In genomic region chr10:86447422-86447821, GRCh38 we compare ENCODE assay signal across 14 cellular contexts.
DNase-seq lines count a peak whose midpoint lies in the region; ATAC-seq and TF ChIP-seq lines count a peak whose summit lies in the region.
"Had no signal": no experiment of that assay in that cellular context is flagged by ENCODE, and none has a peak within 500 bp of the region (broad histone marks: within the 10 kb centered on the region; RNA-seq: fewer than 3 reads in every experiment).

No MANE protein-coding gene starts in this region.

- H3K4me3 ChIP-seq in A673 (ENCODE audit: low read depth, low read length, poor library complexity, severe bottlenecking): no peak overlapping the region
- H3K4me3 ChIP-seq in CD4-positive, CD25-positive, alpha-beta regulatory T cell (ENCODE audit: low read depth, low read length): no peak overlapping the region
- H3K4me3 ChIP-seq in lower lobe of right lung: no peak overlapping the region
- no peak overlapping the region for H3K4me3 ChIP-seq in BE2C (ENCODE audit: low read depth, low read length)
- no peak overlapping the region for H3K4me3 ChIP-seq in heart left ventricle
- H3K4me3 ChIP-seq: SK-N-MC had no signal

- H3K27me3 ChIP-seq in A673 (replicated peaks; ENCODE audit: insufficient read depth, low read depth, low read length, poor library complexity) (no peaks in the 10 kb centered on the region), lower lobe of right lung (ENCODE audit: low read depth) (no peaks in the 10 kb centered on the region), BE2C (no peaks in the 10 kb centered on the region), heart left ventricle (no peaks in the 10 kb centered on the region)
- no peaks in the 10 kb centered on the region for H3K27me3 ChIP-seq in CD4-positive, CD25-positive, alpha-beta regulatory T cell (ENCODE audit: control insufficient read depth, insufficient read depth, low read length)

- H3K27ac Mint-ChIP-seq in CD4-positive, CD25-positive, alpha-beta regulatory T cell: peak overlapping the region; percentile 52 to 82 (median 76)
- peak overlapping the region; percentile 24 to 72 for H3K27ac Mint-ChIP-seq in T-cell

- TF ChIP-seq POLR2A in heart left ventricle (IDR thresholded peaks at IDR 0.05): no peak

- intact Hi-C loops in A673 (cut with micrococcal nuclease; ENCODE audit: unreplicated experiment): no loop called here
- intact Hi-C loops in lower lobe of right lung (cut with DNase I): no loop called here
- intact Hi-C loops in heart left ventricle (cut with DNase I): no loop called here

- H3K36me3 Mint-ChIP-seq in CD4-positive, CD25-positive, alpha-beta regulatory T cell: peaks cover 49% of the 10 kb centered on the region
- peaks cover 73% of the 10 kb centered on the region for H3K36me3 Mint-ChIP-seq in T-cell

- TF ChIP-seq CTCF in A673 (conservative IDR thresholded peaks at IDR 0.05; ENCODE audit: low read depth, low read length): no peak
- no peak for TF ChIP-seq CTCF in lower lobe of right lung (IDR thresholded peaks at IDR 0.05)
- TF ChIP-seq CTCF in BE2C (IDR thresholded peaks at IDR 0.05; ENCODE audit: low read depth, low read length): no peak
- no peak for TF ChIP-seq CTCF in heart left ventricle (IDR thresholded peaks at IDR 0.05)

- no peak for DNase-seq in A673 (ENCODE audit: low spot score)
- no peak for DNase-seq in CD4-positive, CD25-positive, alpha-beta regulatory T cell
- no peak for DNase-seq in T-cell
- DNase-seq in lower lobe of right lung: no peak
- DNase-seq in SIG-M5 treated with dmso at 0.1 percent for 504 hours (lab: John Stamatoyannopoulos, UW; ENCODE audit: unreplicated experiment): no peak
- DNase-seq in BE2C: no peak
- DNase-seq in heart left ventricle: no peak
- DNase-seq: activated gamma-delta T cell, left colon, naive B cell, NCI-H1092, right cardiac atrium had no signal

- CTCF ChIA-PET in A673 (lab: Charles Lee): no interaction called here
- CTCF ChIA-PET in T-cell (lab: Charles Lee): no interaction called here

- ATAC-seq in CD4-positive, CD25-positive, alpha-beta regulatory T cell (ENCODE audit: low read depth in 2 of 2): no peak
- ATAC-seq in T-cell (replicated peaks in 1 of 4) (no peak), lower lobe of right lung (no peak), heart left ventricle (no peak)
- ATAC-seq: esophagus mucosa, left colon, right cardiac atrium had no signal

- H3K4me3 Mint-ChIP-seq in CD4-positive, CD25-positive, alpha-beta regulatory T cell: no peak overlapping the region
- no peak overlapping the region for H3K4me3 Mint-ChIP-seq in T-cell

- H3K4me1 ChIP-seq in A673 (ENCODE audit: insufficient read depth, low read length, poor library complexity, severe bottlenecking): no peaks in the 10 kb centered on the region
- peaks cover 6% of the 10 kb centered on the region for H3K4me1 ChIP-seq in CD4-positive, CD25-positive, alpha-beta regulatory T cell (ENCODE audit: control insufficient read depth, insufficient read depth, low read length, poor library complexity, severe bottlenecking)
- peaks cover 8% of the 10 kb centered on the region for H3K4me1 ChIP-seq in lower lobe of right lung
- H3K4me1 ChIP-seq in BE2C: no peaks in the 10 kb centered on the region
- H3K4me1 ChIP-seq in heart left ventricle: peaks cover 0 to 38% (median 0%) of the 10 kb centered on the region in 12 donors

- H3K36me3 ChIP-seq in A673 (ENCODE audit: insufficient read depth, low read length, poor library complexity, severe bottlenecking) (peaks cover 82% of the 10 kb centered on the region), lower lobe of right lung (peaks cover 98% of the 10 kb centered on the region), BE2C (peaks cover 57% of the 10 kb centered on the region), heart left ventricle (peaks cover 0 to 99% (median 87%) of the 10 kb centered on the region in 9 donors)
- peaks cover 73% of the 10 kb centered on the region for H3K36me3 ChIP-seq in CD4-positive, CD25-positive, alpha-beta regulatory T cell (ENCODE audit: control insufficient read depth, insufficient read depth, low read length)

- POLR2A ChIA-PET in A673 (lab: Charles Lee; ENCODE audit: low non-redundant PET) (no interaction called here), T-cell (lab: Charles Lee) (no interaction called here)

- no peaks in the 10 kb centered on the region for H3K27me3 Mint-ChIP-seq in CD4-positive, CD25-positive, alpha-beta regulatory T cell
- no peaks in the 10 kb centered on the region for H3K27me3 Mint-ChIP-seq in T-cell
- H3K27me3 Mint-ChIP-seq: naive B cell had no signal

- H3K9me3 ChIP-seq in A673 (ENCODE audit: low read depth, low read length, poor library complexity, severe bottlenecking) (no peaks in the 10 kb centered on the region), lower lobe of right lung (no peaks in the 10 kb centered on the region), BE2C (no peaks in the 10 kb centered on the region), heart left ventricle (no peaks in the 10 kb centered on the region)
- no peaks in the 10 kb centered on the region for H3K9me3 ChIP-seq in CD4-positive, CD25-positive, alpha-beta regulatory T cell (ENCODE audit: control insufficient read depth in 2 of 2, low read length in 2 of 2)

- peaks cover 14 to 50% (median 28%) of the 10 kb centered on the region in 4 donors for H3K4me1 Mint-ChIP-seq in CD4-positive, CD25-positive, alpha-beta regulatory T cell
- H3K4me1 Mint-ChIP-seq in T-cell: peaks cover 32 to 37% (median 34%) of the 10 kb centered on the region in 3 donors

- BruUV-seq in A673 (replicated peaks; lab: Mats Ljungman, UMichigan): no TSS peak

- peak overlapping the region; percentile 32 for H3K27ac ChIP-seq in A673 (ENCODE audit: low read depth, low read length, poor library complexity, severe bottlenecking)
- H3K27ac ChIP-seq in CD4-positive, CD25-positive, alpha-beta regulatory T cell (ENCODE audit: insufficient read depth, low read length, poor library complexity, severe bottlenecking): no peak overlapping the region
- H3K27ac ChIP-seq in lower lobe of right lung: peak overlapping the region; percentile 50
- peak overlapping the region in 1 of 12 donors; percentile 44 for H3K27ac ChIP-seq in heart left ventricle
- H3K27ac ChIP-seq: SK-N-MC had no signal

- peaks cover 0 to 2% (median 0%) of the 10 kb centered on the region in 7 donors for H3K9me3 Mint-ChIP-seq in CD4-positive, CD25-positive, alpha-beta regulatory T cell
- H3K9me3 Mint-ChIP-seq in T-cell: no peaks in the 10 kb centered on the region
